1 cellular context compared by ENCODE assay signal in the genomic region with DNA sequence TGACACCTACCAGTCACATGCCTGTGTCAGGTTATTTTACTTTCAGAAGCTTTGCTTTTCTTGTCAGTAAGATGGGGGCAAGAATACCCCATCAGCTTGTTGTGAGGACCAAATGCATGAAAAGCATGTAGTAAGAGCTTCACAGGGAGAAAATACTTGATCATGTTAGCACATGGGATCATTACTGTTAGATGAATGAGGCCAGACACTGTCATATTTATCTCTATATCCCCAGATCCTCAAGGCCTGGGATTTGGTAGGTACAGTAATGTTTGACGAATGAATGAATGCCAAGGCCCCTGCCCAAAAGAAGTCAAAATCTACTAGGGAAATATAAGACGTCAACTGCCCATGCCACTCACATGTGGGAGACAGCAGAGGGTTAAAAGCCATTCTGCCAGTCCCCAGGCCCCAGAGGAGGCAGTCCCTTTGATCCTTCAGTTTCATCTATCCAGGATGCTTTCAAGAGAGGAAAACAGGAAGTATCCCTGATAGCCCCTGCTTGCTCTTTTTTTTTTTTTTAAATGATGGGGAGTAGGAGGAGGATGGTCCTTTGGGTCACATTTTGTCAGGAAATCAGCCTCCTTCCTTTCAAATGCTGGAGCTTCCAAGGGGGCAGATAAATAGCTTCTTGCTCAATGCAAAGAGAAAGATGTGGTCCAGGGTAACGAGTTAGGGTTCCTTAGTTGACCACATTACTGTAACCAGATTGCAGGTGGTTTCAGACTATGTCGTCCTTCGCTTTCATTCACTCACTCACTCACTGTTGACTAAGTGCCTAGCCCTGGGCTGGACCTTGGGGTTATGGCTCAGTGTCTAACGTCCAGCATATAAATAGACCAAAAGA.
TF ChIP-seq lines count a peak whose summit lies in the region.

No MANE protein-coding gene starts in this region.

TF ChIP-seq in HepG2, 621 proteins besides CTCF, POLR2A, EP300 and RAD21 (continued from another document):
- TF ChIP-seq, protein P1, sequence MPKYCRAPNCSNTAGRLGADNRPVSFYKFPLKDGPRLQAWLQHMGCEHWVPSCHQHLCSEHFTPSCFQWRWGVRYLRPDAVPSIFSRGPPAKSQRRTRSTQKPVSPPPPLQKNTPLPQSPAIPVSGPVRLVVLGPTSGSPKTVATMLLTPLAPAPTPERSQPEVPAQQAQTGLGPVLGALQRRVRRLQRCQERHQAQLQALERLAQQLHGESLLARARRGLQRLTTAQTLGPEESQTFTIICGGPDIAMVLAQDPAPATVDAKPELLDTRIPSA (CRISPR knock-in tag; IDR thresholded peaks at IDR 0.05; ENCODE audit: borderline replicate concordance): no peak
- TF ChIP-seq IKZF4 (CRISPR knock-in tag; IDR thresholded peaks at IDR 0.05; ENCODE audit: borderline replicate concordance, low read depth, not compliant biosample characterization) (no peak), ZNF3 (CRISPR knock-in tag; IDR thresholded peaks at IDR 0.05) (peak; percentile 46; the same call in 1 of the 2 replicates), ASH2L (IDR thresholded peaks at IDR 0.05; ENCODE audit: insufficient read length, low read depth, low read length) (peak; percentile 77), RFXAP (CRISPR knock-in tag; IDR thresholded peaks at IDR 0.05; ENCODE audit: borderline replicate concordance) (0 out of 2 replicates have a peak, but pooled peaks have one; percentile 11), ZNF451 (CRISPR knock-in tag; IDR thresholded peaks at IDR 0.05) (no peak), MBNL3 (CRISPR knock-in tag; conservative IDR thresholded peaks at IDR 0.05) (no peak), ZNF619 (CRISPR knock-in tag; IDR thresholded peaks at IDR 0.05) (no peak), SNAPC2 (CRISPR knock-in tag; IDR thresholded peaks at IDR 0.05) (no peak), HOXA5 (CRISPR knock-in tag; IDR thresholded peaks at IDR 0.05) (0 out of 2 replicates have a peak, but pooled peaks have one; percentile 52), ZNF251 (CRISPR knock-in tag; IDR thresholded peaks at IDR 0.05) (no peak), ZBTB42 (CRISPR knock-in tag; IDR thresholded peaks at IDR 0.05) (peak; percentile 52; the same call in 1 of the 2 replicates), TOE1 (CRISPR knock-in tag; IDR thresholded peaks at IDR 0.05) (no peak), SOX5 (CRISPR knock-in tag; IDR thresholded peaks at IDR 0.05; ENCODE audit: borderline replicate concordance) (peak; percentile 85), ZNF550 (CRISPR knock-in tag; IDR thresholded peaks at IDR 0.05; ENCODE audit: borderline replicate concordance) (no peak), ETV6 (CRISPR knock-in tag; conservative IDR thresholded peaks at IDR 0.05) (no peak), KLF12 (CRISPR knock-in tag; IDR thresholded peaks at IDR 0.05; ENCODE audit: borderline replicate concordance) (peak; percentile 47; the same call in 1 of the 2 replicates), MEIS1 (CRISPR knock-in tag; IDR thresholded peaks at IDR 0.05; ENCODE audit: borderline replicate concordance) (no peak), PAF1 (CRISPR knock-in tag; IDR thresholded peaks at IDR 0.05) (no peak; the same call in 1 of the 2 replicates), THAP11 (CRISPR knock-in tag; IDR thresholded peaks at IDR 0.05) (peak; percentile 34; the same call in 1 of the 2 replicates)
- TF ChIP-seq, protein P2, sequence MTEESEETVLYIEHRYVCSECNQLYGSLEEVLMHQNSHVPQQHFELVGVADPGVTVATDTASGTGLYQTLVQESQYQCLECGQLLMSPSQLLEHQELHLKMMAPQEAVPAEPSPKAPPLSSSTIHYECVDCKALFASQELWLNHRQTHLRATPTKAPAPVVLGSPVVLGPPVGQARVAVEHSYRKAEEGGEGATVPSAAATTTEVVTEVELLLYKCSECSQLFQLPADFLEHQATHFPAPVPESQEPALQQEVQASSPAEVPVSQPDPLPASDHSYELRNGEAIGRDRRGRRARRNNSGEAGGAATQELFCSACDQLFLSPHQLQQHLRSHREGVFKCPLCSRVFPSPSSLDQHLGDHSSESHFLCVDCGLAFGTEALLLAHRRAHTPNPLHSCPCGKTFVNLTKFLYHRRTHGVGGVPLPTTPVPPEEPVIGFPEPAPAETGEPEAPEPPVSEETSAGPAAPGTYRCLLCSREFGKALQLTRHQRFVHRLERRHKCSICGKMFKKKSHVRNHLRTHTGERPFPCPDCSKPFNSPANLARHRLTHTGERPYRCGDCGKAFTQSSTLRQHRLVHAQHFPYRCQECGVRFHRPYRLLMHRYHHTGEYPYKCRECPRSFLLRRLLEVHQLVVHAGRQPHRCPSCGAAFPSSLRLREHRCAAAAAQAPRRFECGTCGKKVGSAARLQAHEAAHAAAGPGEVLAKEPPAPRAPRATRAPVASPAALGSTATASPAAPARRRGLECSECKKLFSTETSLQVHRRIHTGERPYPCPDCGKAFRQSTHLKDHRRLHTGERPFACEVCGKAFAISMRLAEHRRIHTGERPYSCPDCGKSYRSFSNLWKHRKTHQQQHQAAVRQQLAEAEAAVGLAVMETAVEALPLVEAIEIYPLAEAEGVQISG (CRISPR knock-in tag; IDR thresholded peaks at IDR 0.05): 0 out of 2 replicates have a peak, but pooled peaks have one; percentile 45
- TF ChIP-seq, protein P3, sequence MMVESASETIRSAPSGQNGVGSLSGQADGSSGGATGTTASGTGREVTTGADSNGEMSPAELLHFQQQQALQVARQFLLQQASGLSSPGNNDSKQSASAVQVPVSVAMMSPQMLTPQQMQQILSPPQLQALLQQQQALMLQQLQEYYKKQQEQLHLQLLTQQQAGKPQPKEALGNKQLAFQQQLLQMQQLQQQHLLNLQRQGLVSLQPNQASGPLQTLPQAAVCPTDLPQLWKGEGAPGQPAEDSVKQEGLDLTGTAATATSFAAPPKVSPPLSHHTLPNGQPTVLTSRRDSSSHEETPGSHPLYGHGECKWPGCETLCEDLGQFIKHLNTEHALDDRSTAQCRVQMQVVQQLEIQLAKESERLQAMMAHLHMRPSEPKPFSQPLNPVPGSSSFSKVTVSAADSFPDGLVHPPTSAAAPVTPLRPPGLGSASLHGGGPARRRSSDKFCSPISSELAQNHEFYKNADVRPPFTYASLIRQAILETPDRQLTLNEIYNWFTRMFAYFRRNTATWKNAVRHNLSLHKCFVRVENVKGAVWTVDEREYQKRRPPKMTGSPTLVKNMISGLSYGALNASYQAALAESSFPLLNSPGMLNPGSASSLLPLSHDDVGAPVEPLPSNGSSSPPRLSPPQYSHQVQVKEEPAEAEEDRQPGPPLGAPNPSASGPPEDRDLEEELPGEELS (CRISPR knock-in tag; IDR thresholded peaks at IDR 0.05): peak; percentile 96
- TF ChIP-seq, protein P4, sequence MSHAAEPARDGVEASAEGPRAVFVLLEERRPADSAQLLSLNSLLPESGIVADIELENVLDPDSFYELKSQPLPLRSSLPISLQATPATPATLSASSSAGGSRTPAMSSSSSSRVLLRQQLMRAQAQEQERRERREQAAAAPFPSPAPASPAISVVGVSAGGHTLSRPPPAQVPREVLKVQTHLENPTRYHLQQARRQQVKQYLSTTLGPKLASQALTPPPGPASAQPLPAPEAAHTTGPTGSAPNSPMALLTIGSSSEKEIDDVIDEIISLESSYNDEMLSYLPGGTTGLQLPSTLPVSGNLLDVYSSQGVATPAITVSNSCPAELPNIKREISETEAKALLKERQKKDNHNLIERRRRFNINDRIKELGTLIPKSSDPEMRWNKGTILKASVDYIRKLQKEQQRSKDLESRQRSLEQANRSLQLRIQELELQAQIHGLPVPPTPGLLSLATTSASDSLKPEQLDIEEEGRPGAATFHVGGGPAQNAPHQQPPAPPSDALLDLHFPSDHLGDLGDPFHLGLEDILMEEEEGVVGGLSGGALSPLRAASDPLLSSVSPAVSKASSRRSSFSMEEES (CRISPR knock-in tag; IDR thresholded peaks at IDR 0.05): peak; percentile 91
- TF ChIP-seq, protein P5, sequence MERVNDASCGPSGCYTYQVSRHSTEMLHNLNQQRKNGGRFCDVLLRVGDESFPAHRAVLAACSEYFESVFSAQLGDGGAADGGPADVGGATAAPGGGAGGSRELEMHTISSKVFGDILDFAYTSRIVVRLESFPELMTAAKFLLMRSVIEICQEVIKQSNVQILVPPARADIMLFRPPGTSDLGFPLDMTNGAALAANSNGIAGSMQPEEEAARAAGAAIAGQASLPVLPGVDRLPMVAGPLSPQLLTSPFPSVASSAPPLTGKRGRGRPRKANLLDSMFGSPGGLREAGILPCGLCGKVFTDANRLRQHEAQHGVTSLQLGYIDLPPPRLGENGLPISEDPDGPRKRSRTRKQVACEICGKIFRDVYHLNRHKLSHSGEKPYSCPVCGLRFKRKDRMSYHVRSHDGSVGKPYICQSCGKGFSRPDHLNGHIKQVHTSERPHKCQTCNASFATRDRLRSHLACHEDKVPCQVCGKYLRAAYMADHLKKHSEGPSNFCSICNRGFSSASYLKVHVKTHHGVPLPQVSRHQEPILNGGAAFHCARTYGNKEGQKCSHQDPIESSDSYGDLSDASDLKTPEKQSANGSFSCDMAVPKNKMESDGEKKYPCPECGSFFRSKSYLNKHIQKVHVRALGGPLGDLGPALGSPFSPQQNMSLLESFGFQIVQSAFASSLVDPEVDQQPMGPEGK (CRISPR knock-in tag; IDR thresholded peaks at IDR 0.05): peak; percentile 88
- TF ChIP-seq, protein P6, sequence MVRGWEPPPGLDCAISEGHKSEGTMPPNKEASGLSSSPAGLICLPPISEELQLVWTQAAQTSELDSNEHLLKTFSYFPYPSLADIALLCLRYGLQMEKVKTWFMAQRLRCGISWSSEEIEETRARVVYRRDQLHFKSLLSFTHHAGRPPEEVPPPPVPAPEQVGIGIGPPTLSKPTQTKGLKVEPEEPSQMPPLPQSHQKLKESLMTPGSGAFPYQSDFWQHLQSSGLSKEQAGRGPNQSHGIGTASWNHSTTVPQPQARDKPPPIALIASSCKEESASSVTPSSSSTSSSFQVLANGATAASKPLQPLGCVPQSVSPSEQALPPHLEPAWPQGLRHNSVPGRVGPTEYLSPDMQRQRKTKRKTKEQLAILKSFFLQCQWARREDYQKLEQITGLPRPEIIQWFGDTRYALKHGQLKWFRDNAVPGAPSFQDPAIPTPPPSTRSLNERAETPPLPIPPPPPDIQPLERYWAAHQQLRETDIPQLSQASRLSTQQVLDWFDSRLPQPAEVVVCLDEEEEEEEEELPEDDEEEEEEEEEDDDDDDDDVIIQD (CRISPR knock-in tag; IDR thresholded peaks at IDR 0.05; ENCODE audit: low read depth): peak; percentile 30; the same call in 1 of the 2 replicates
- TF ChIP-seq, protein P7, sequence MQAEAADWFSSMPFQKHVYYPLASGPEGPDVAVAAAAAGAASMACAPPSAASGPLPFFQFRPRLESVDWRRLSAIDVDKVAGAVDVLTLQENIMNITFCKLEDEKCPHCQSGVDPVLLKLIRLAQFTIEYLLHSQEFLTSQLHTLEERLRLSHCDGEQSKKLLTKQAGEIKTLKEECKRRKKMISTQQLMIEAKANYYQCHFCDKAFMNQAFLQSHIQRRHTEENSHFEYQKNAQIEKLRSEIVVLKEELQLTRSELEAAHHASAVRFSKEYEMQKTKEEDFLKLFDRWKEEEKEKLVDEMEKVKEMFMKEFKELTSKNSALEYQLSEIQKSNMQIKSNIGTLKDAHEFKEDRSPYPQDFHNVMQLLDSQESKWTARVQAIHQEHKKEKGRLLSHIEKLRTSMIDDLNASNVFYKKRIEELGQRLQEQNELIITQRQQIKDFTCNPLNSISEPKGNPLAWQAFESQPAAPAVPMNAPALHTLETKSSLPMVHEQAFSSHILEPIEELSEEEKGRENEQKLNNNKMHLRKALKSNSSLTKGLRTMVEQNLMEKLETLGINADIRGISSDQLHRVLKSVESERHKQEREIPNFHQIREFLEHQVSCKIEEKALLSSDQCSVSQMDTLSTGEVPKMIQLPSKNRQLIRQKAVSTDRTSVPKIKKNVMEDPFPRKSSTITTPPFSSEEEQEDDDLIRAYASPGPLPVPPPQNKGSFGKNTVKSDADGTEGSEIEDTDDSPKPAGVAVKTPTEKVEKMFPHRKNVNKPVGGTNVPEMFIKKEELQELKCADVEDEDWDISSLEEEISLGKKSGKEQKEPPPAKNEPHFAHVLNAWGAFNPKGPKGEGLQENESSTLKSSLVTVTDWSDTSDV (CRISPR knock-in tag; IDR thresholded peaks at IDR 0.05): no peak
